In genomic region chr21:36257657-36258056, GRCh38 we compare ENCODE assay signal across 23 cellular contexts.
DNase-seq lines count a peak whose midpoint lies in the region; ATAC-seq lines count a peak whose summit lies in the region.
"Had no signal": no experiment of that assay in that cellular context is flagged by ENCODE, and none has a peak within 500 bp of the region (broad histone marks: within the 10 kb centered on the region; RNA-seq: fewer than 3 reads in every experiment).

No MANE protein-coding gene starts in this region.

- CTCF ChIA-PET in CD8-positive, alpha-beta memory T cell (lab: Charles Lee): interaction anchor here (1.3 to 1.8 kb wide), 2 partner anchors 12 to 63 kb away, joined by 4 to 6 read pairs; partner anchors contain the start of gene MORC3
- CTCF ChIA-PET in activated CD8-positive, alpha-beta memory T cell treated with anti-CD3 and anti-CD28 coated beads, Interleukin-2, amount 10 ng/mL, durations not matched to agents 7 days and 5 days (lab: Charles Lee): no interaction called here

- peak overlapping the region in 1 of 4 donors; percentile 64 for H3K4me3 Mint-ChIP-seq in CD4-positive, CD25-positive, alpha-beta regulatory T cell
- H3K4me3 Mint-ChIP-seq in CD8-positive, alpha-beta memory T cell: peak overlapping the region in 4 of 7 donors; percentile 1 to 59 (median 26)
- peak overlapping the region; percentile 61 for H3K4me3 Mint-ChIP-seq in memory B cell
- no peak overlapping the region for H3K4me3 Mint-ChIP-seq in stimulated activated naive CD8-positive, alpha-beta T cell treated with anti-CD3 and anti-CD28 coated beads, Interleukin-15, amount 100 ng/mL, for 72 hours
- H3K4me3 Mint-ChIP-seq in activated CD8-positive, alpha-beta memory T cell treated with anti-CD3 and anti-CD28 coated beads, Interleukin-2, amount 10 ng/mL, durations not matched to agents 7 days and 5 days: no peak overlapping the region

- H3K9me3 Mint-ChIP-seq in CD4-positive, CD25-positive, alpha-beta regulatory T cell: no peaks in the 10 kb centered on the region
- no peaks in the 10 kb centered on the region for H3K9me3 Mint-ChIP-seq in CD8-positive, alpha-beta memory T cell
- peaks cover 4% of the 10 kb centered on the region for H3K9me3 Mint-ChIP-seq in memory B cell
- no peaks in the 10 kb centered on the region for H3K9me3 Mint-ChIP-seq in stimulated activated naive CD8-positive, alpha-beta T cell treated with anti-CD3 and anti-CD28 coated beads, Interleukin-15, amount 100 ng/mL, for 72 hours
- no peaks in the 10 kb centered on the region for H3K9me3 Mint-ChIP-seq in activated CD8-positive, alpha-beta memory T cell treated with anti-CD3 and anti-CD28 coated beads, Interleukin-2, amount 10 ng/mL, durations not matched to agents 7 days and 5 days (ENCODE audit: low read depth)

- DNase-seq in CD4-positive, CD25-positive, alpha-beta regulatory T cell: no peak
- DNase-seq in CD8-positive, alpha-beta memory T cell: no peak
- DNase-seq in Karpas-422 (peak; percentile 2), memory B cell (ENCODE audit: low spot score in 2 of 2) (no peak), amygdala (lab: John Stamatoyannopoulos, UW) (no peak), KBM-7 (no peak)
- no peak for DNase-seq in stimulated activated naive CD8-positive, alpha-beta T cell treated with anti-CD3 and anti-CD28 coated beads, Interleukin-15, amount 100 ng/mL, for 72 hours
- DNase-seq in activated CD8-positive, alpha-beta memory T cell treated with anti-CD3 and anti-CD28 coated beads, Interleukin-2, amount 10 ng/mL, durations not matched to agents 7 days and 5 days: no peak
- DNase-seq: HCEC 1CT, IMR-90, Kasumi-1, NCI-H1092 treated with DMSO at 0.1 percent for 48 hours, NCI-H1436, NCI-H187, NCI-H2081 treated with DMSO at 0.1 percent for 48 hours, NCI-H2171, NCI-H226, NCI-H510A, NCI-H69, Right ventricle myocardium superior, RPMI8226 had no signal

- peak overlapping the region in 2 of 3 donors; percentile 3 to 6 for H3K27ac Mint-ChIP-seq in CD4-positive, CD25-positive, alpha-beta regulatory T cell
- H3K27ac Mint-ChIP-seq in CD8-positive, alpha-beta memory T cell: peak overlapping the region in 5 of 8 donors; percentile 3 to 49 (median 10)
- H3K27ac Mint-ChIP-seq in memory B cell: peak overlapping the region; percentile 81
- H3K27ac Mint-ChIP-seq in stimulated activated naive CD8-positive, alpha-beta T cell treated with anti-CD3 and anti-CD28 coated beads, Interleukin-15, amount 100 ng/mL, for 72 hours: no peak overlapping the region
- H3K27ac Mint-ChIP-seq in activated CD8-positive, alpha-beta memory T cell treated with anti-CD3 and anti-CD28 coated beads, Interleukin-2, amount 10 ng/mL, durations not matched to agents 7 days and 5 days: no peak overlapping the region

- H2AFZ ChIP-seq in Karpas-422 (ENCODE audit: low read length): no peak overlapping the region

- H3K36me3 ChIP-seq in CD4-positive, CD25-positive, alpha-beta regulatory T cell (ENCODE audit: control insufficient read depth, insufficient read depth, low read length): peaks cover 33% of the 10 kb centered on the region
- H3K36me3 ChIP-seq in CD8-positive, alpha-beta memory T cell (ENCODE audit: insufficient read depth, low read length): no peaks in the 10 kb centered on the region
- no peaks in the 10 kb centered on the region for H3K36me3 ChIP-seq in Karpas-422 (ENCODE audit: insufficient read depth, low read length)
- H3K36me3 ChIP-seq: SJSA1 had no signal

- H3K4me1 Mint-ChIP-seq in CD4-positive, CD25-positive, alpha-beta regulatory T cell: peaks cover 7 to 28% (median 13%) of the 10 kb centered on the region in 4 donors
- H3K4me1 Mint-ChIP-seq in CD8-positive, alpha-beta memory T cell: peaks cover 18 to 25% (median 23%) of the 10 kb centered on the region in 3 donors
- peaks cover 60% of the 10 kb centered on the region for H3K4me1 Mint-ChIP-seq in memory B cell
- H3K4me1 Mint-ChIP-seq in stimulated activated naive CD8-positive, alpha-beta T cell treated with anti-CD3 and anti-CD28 coated beads, Interleukin-15, amount 100 ng/mL, for 72 hours: peaks cover 27% of the 10 kb centered on the region
- peaks cover 33% of the 10 kb centered on the region for H3K4me1 Mint-ChIP-seq in activated CD8-positive, alpha-beta memory T cell treated with anti-CD3 and anti-CD28 coated beads, Interleukin-2, amount 10 ng/mL, durations not matched to agents 7 days and 5 days

- no peaks in the 10 kb centered on the region for H3K27me3 Mint-ChIP-seq in CD4-positive, CD25-positive, alpha-beta regulatory T cell
- no peaks in the 10 kb centered on the region for H3K27me3 Mint-ChIP-seq in CD8-positive, alpha-beta memory T cell
- H3K27me3 Mint-ChIP-seq in memory B cell: no peaks in the 10 kb centered on the region
- H3K27me3 Mint-ChIP-seq in stimulated activated naive CD8-positive, alpha-beta T cell treated with anti-CD3 and anti-CD28 coated beads, Interleukin-15, amount 100 ng/mL, for 72 hours: no peaks in the 10 kb centered on the region
- no peaks in the 10 kb centered on the region for H3K27me3 Mint-ChIP-seq in activated CD8-positive, alpha-beta memory T cell treated with anti-CD3 and anti-CD28 coated beads, Interleukin-2, amount 10 ng/mL, durations not matched to agents 7 days and 5 days

- no peaks in the 10 kb centered on the region for H3K27me3 ChIP-seq in CD4-positive, CD25-positive, alpha-beta regulatory T cell (ENCODE audit: control insufficient read depth, insufficient read depth, low read length)
- no peaks in the 10 kb centered on the region for H3K27me3 ChIP-seq in CD8-positive, alpha-beta memory T cell (ENCODE audit: insufficient read depth, low read length, poor library complexity, severe bottlenecking)
- no peaks in the 10 kb centered on the region for H3K27me3 ChIP-seq in Karpas-422 (ENCODE audit: low read length)
- H3K27me3 ChIP-seq: SJSA1 had no signal

- H4K20me1 ChIP-seq in Karpas-422 (ENCODE audit: insufficient read depth, low read depth, low read length): peaks cover 7% of the 10 kb centered on the region; the same call in 1 of the 2 replicates

- H3K4me1 ChIP-seq in CD4-positive, CD25-positive, alpha-beta regulatory T cell (ENCODE audit: control insufficient read depth, insufficient read depth, low read length, poor library complexity, severe bottlenecking): peaks cover 14% of the 10 kb centered on the region
- H3K4me1 ChIP-seq in CD8-positive, alpha-beta memory T cell (ENCODE audit: insufficient read depth, low read length): peaks cover 9% of the 10 kb centered on the region
- peaks cover 72% of the 10 kb centered on the region for H3K4me1 ChIP-seq in Karpas-422 (ENCODE audit: low read length)

- H3K9me2 ChIP-seq in Karpas-422 (replicated peaks; ENCODE audit: insufficient read depth, low read length): no peaks in the 10 kb centered on the region

- no peak overlapping the region for H3K27ac ChIP-seq in CD4-positive, CD25-positive, alpha-beta regulatory T cell (ENCODE audit: insufficient read depth, low read length, poor library complexity, severe bottlenecking)
- H3K27ac ChIP-seq in CD8-positive, alpha-beta memory T cell (ENCODE audit: low read depth, low read length): no peak overlapping the region
- no peak overlapping the region for H3K27ac ChIP-seq in Karpas-422 (ENCODE audit: low read length)
- H3K27ac ChIP-seq: C4-2B, SJSA1 had no signal

- peaks cover 53% of the 10 kb centered on the region for H3K36me3 Mint-ChIP-seq in CD4-positive, CD25-positive, alpha-beta regulatory T cell
- H3K36me3 Mint-ChIP-seq in CD8-positive, alpha-beta memory T cell: peaks cover 14 to 52% (median 17%) of the 10 kb centered on the region in 3 donors
- peaks cover 38% of the 10 kb centered on the region for H3K36me3 Mint-ChIP-seq in memory B cell
- H3K36me3 Mint-ChIP-seq in activated CD8-positive, alpha-beta memory T cell treated with anti-CD3 and anti-CD28 coated beads, Interleukin-2, amount 10 ng/mL, durations not matched to agents 7 days and 5 days: peaks cover 17% of the 10 kb centered on the region

- H3K4me2 ChIP-seq in Karpas-422 (ENCODE audit: low read depth, low read length, poor library complexity, severe bottlenecking): no peak overlapping the region

- in situ Hi-C loops in KBM-7 (cut with MboI; ENCODE audit: low pct_unique_long_range_greater_than_20kb, low sequenced_read_pairs): no loop called here

- H3K9me3 ChIP-seq in CD4-positive, CD25-positive, alpha-beta regulatory T cell (ENCODE audit: control insufficient read depth in 2 of 2, low read length in 2 of 2): no peaks in the 10 kb centered on the region
- no peaks in the 10 kb centered on the region for H3K9me3 ChIP-seq in CD8-positive, alpha-beta memory T cell (ENCODE audit: low read length)
- no peaks in the 10 kb centered on the region for H3K9me3 ChIP-seq in Karpas-422 (ENCODE audit: low read length)
- H3K9me3 ChIP-seq: SJSA1 had no signal

- POLR2A ChIA-PET in CD8-positive, alpha-beta memory T cell (lab: Charles Lee): no interaction called here

- no peak for ATAC-seq in CD4-positive, CD25-positive, alpha-beta regulatory T cell (ENCODE audit: low read depth in 2 of 2)
- no peak for ATAC-seq in memory B cell (ENCODE audit: low read depth)
- no peak for ATAC-seq in stimulated activated naive CD8-positive, alpha-beta T cell treated with anti-CD3 and anti-CD28 coated beads, Interleukin-15, amount 100 ng/mL, for 72 hours
- no peak for ATAC-seq in activated CD8-positive, alpha-beta memory T cell treated with anti-CD3 and anti-CD28 coated beads, Interleukin-2, amount 10 ng/mL, durations not matched to agents 7 days and 5 days

- no peaks in the 10 kb centered on the region for H3K79me2 ChIP-seq in Karpas-422 (ENCODE audit: low read length)

- no peak overlapping the region for H3K9ac ChIP-seq in Karpas-422 (ENCODE audit: low read length)

- no peak overlapping the region for H3K4me3 ChIP-seq in CD4-positive, CD25-positive, alpha-beta regulatory T cell (ENCODE audit: low read depth, low read length)
- H3K4me3 ChIP-seq in CD8-positive, alpha-beta memory T cell (ENCODE audit: low read length): no peak overlapping the region
- H3K4me3 ChIP-seq in Karpas-422 (ENCODE audit: low read length): no peak overlapping the region
- H3K4me3 ChIP-seq: SJSA1 had no signal

Comparison
In these comparisons a context has a peak if more than half of its experiments do, and no peak if none do; other contexts are left out.
1. H3K27ac Mint-ChIP-seq: peak in CD4-positive, CD25-positive, alpha-beta regulatory T cell (2 of 3), CD8-positive, alpha-beta memory T cell (5 of 8) and memory B cell (single experiment); none in stimulated activated naive CD8-positive, alpha-beta T cell treated with anti-CD3 and anti-CD28 coated beads, Interleukin-15, amount 100 ng/mL, for 72 hours (0 of 2) and activated CD8-positive, alpha-beta memory T cell treated with anti-CD3 and anti-CD28 coated beads, Interleukin-2, amount 10 ng/mL, durations not matched to agents 7 days and 5 days (single experiment).
2. H3K4me3 Mint-ChIP-seq: peak in CD8-positive, alpha-beta memory T cell (4 of 7) and memory B cell (single experiment); none in stimulated activated naive CD8-positive, alpha-beta T cell treated with anti-CD3 and anti-CD28 coated beads, Interleukin-15, amount 100 ng/mL, for 72 hours (0 of 2) and activated CD8-positive, alpha-beta memory T cell treated with anti-CD3 and anti-CD28 coated beads, Interleukin-2, amount 10 ng/mL, durations not matched to agents 7 days and 5 days (single experiment).